8 cellular contexts compared by ENCODE assay signal in genomic region chr20:2101057-2101934, GRCh38. TPM values are rescaled to one million over a fixed set of nuclear protein-coding genes. Genes with fewer than 3 reads are reported as not detected.
A peak's percentile ranks its signal among the peaks of the same experiment; 100 is the strongest.
DNase-seq lines count a peak whose midpoint lies in the region; ATAC-seq lines count a peak whose summit lies in the region.

Gene STK35, plus strand, starts transcription at chr20:2101827. Its CDS starts 55 bp downstream, at chr20:2101882.

- peak within 1 kb of the TSS; percentile 99 for H3K27ac ChIP-seq in temporal lobe (ENCODE audit: low read depth, low read length)

- H3K27ac Mint-ChIP-seq in activated CD4-positive, alpha-beta memory T cell treated with anti-CD3 and anti-CD28 coated beads, Interleukin-2, amount 10 ng/mL, durations not matched to agents 7 days and 5 days, result peak within 1 kb of the TSS; percentile 99

- DNase-seq in AG20443 (ENCODE audit: low spot score), result peak; percentile 87
- peak; percentile 80 for DNase-seq in NCI-H2196 (lab: John Stamatoyannopoulos, UW; ENCODE audit: unreplicated experiment)
- DNase-seq in activated CD4-positive, alpha-beta memory T cell treated with anti-CD3 and anti-CD28 coated beads, Interleukin-2, amount 10 ng/mL, durations not matched to agents 7 days and 5 days, result peak; percentile 70
- DNase-seq in myocyte (ENCODE audit: low read depth), result peak; percentile 71

- POLR2A ChIA-PET in activated CD4-positive, alpha-beta memory T cell treated with anti-CD3 and anti-CD28 coated beads, Interleukin-2, amount 10 ng/mL, durations not matched to agents 7 days and 5 days (lab: Charles Lee), result interaction anchor here (0.6 to 4.3 kb wide), 8 partner anchors 7 to 979 kb away, joined by 3 to 37 read pairs (median 4); no protein-coding TSS in a partner anchor

- ATAC-seq in GM18907 (IDR thresholded peaks at IDR 0.05; ENCODE audit: unreplicated experiment) (peak; percentile 50), HG03097 (IDR thresholded peaks at IDR 0.05; ENCODE audit: low FRiP score, unreplicated experiment) (peak; percentile 27)

- in situ Hi-C loops in endometrial microvascular endothelial cells (cut with HindIII; ENCODE audit: inconsistent ontology term, low pct_unique_long_range_greater_than_20kb, low sequenced_read_pairs), result no loop called here

- peak within 1 kb of the TSS; percentile 93 for H3K4me3 Mint-ChIP-seq in activated CD4-positive, alpha-beta memory T cell treated with anti-CD3 and anti-CD28 coated beads, Interleukin-2, amount 10 ng/mL, durations not matched to agents 7 days and 5 days

- H3K27me3 Mint-ChIP-seq in activated CD4-positive, alpha-beta memory T cell treated with anti-CD3 and anti-CD28 coated beads, Interleukin-2, amount 10 ng/mL, durations not matched to agents 7 days and 5 days, result no peaks in the 10 kb centered on the region

- peaks cover 21% of the 10 kb centered on the region for H3K36me3 Mint-ChIP-seq in activated CD4-positive, alpha-beta memory T cell treated with anti-CD3 and anti-CD28 coated beads, Interleukin-2, amount 10 ng/mL, durations not matched to agents 7 days and 5 days (ENCODE audit: low read depth)

- peaks cover 42% of the 10 kb centered on the region for H3K4me1 Mint-ChIP-seq in activated CD4-positive, alpha-beta memory T cell treated with anti-CD3 and anti-CD28 coated beads, Interleukin-2, amount 10 ng/mL, durations not matched to agents 7 days and 5 days

- no peaks in the 10 kb centered on the region for H3K9me3 Mint-ChIP-seq in activated CD4-positive, alpha-beta memory T cell treated with anti-CD3 and anti-CD28 coated beads, Interleukin-2, amount 10 ng/mL, durations not matched to agents 7 days and 5 days

- CTCF ChIA-PET in activated CD4-positive, alpha-beta memory T cell treated with anti-CD3 and anti-CD28 coated beads, Interleukin-2, amount 10 ng/mL, durations not matched to agents 7 days and 5 days (lab: Charles Lee), result no interaction called here

RNA-seq across cellular contexts. Expression of gene STK35, which starts in this region (rescaled TPM):
- 10 to 100 TPM; 18.5 to 18.9 TPM for total RNA-seq in activated CD4-positive, alpha-beta memory T cell treated with anti-CD3 and anti-CD28 coated beads, Interleukin-2, amount 10 ng/mL, durations not matched to agents 7 days and 5 days
- total RNA-seq in endometrial microvascular endothelial cells (ENCODE audit: inconsistent ontology term) (11.2 TPM), myocyte (10.5 and 10.8 TPM in 2 replicates), temporal lobe (9.8 TPM)
- polyA plus RNA-seq in myocyte (2012), result 5.7 TPM

Comparison
In these comparisons a context has a peak if more than half of its experiments do, and no peak if none do; other contexts are left out.
1. Peak in every context shown above with its lines: DNase-seq, ATAC-seq and H3K27ac ChIP-seq.